Comparison of ENCODE assay signal across 9 cellular contexts in genomic region chr19:23906835-23907234, GRCh38. TPM values are rescaled to one million over a fixed set of nuclear protein-coding genes. Genes with fewer than 3 reads are reported as not detected.
"Had no signal": no experiment of that assay in that cellular context is flagged by ENCODE, and none has a peak within 500 bp of the region (broad histone marks: within the 10 kb centered on the region; RNA-seq: fewer than 3 reads in every experiment).

No MANE protein-coding gene starts in this region.

- H3K4me3 ChIP-seq: GM23248, HAP-1, K562 had no signal

- H3K9ac ChIP-seq: GM23248 had no signal

- H3K4me1 ChIP-seq: HAP-1 had no signal

- H3K27ac ChIP-seq: GM23248, HL-60 had no signal

- H3K27ac Mint-ChIP-seq: HFFc6 had no signal

- ATAC-seq: HCT116, K562 had no signal

- FAIRE-seq: K562 had no signal

- H3K4me3 Mint-ChIP-seq: HFFc6 had no signal

- DNase-seq: GM23248, GOT3, H7, HFFc6, IMR-90 had no signal

- H3K36me3 ChIP-seq: HAP-1 had no signal

- H3K9me3 ChIP-seq: HAP-1 had no signal

- H2AFZ ChIP-seq: GM23248 had no signal

RNA-seq across cellular contexts. Expression of gene ZNF726, which starts 7.9 kb away (rescaled TPM):
- total RNA-seq: H7 had no signal
